4 cellular contexts compared by ENCODE assay signal in genomic region chr13:112397108-112397507, GRCh38. TPM values are rescaled to one million over a fixed set of nuclear protein-coding genes. Genes with fewer than 3 reads are reported as not detected.
"Had no signal": no experiment of that assay in that cellular context is flagged by ENCODE, and none has a peak within 500 bp of the region (broad histone marks: within the 10 kb centered on the region; RNA-seq: fewer than 3 reads in every experiment).

No MANE protein-coding gene starts in this region.

- DNase-seq: GDM1, GF-D8 had no signal

- ATAC-seq: GM12878 had no signal

- H3K4me3 ChIP-seq: GM12878 had no signal

RNA-seq across cellular contexts. Expression of gene SPACA7, which starts 21.0 kb away (rescaled TPM):
- total RNA-seq: G401, GM12878 had no signal
- polyA plus RNA-seq: GM12878 had no signal
